Comparison of ENCODE assay signal across 13 cellular contexts in genomic region chr14:78403278-78403815, GRCh38.
DNase-seq lines count a peak whose midpoint lies in the region; ATAC-seq, FAIRE-seq and TF ChIP-seq lines count a peak whose summit lies in the region.
"Had no signal": no experiment of that assay in that cellular context is flagged by ENCODE, and none has a peak within 500 bp of the region (broad histone marks: within the 10 kb centered on the region; RNA-seq: fewer than 3 reads in every experiment).

No MANE protein-coding gene starts in this region.

- H3K4me1 Mint-ChIP-seq in stimulated activated memory B cell treated with anti-CD40 and anti-IgM and Interleukin-4, amounts not matched to agents 10 μg/mL and 1 μg/mL and 100 μg/mL, for 72 hours, result no peaks in the 10 kb centered on the region

- no peak overlapping the region for H3K4me3 ChIP-seq in astrocyte of the spinal cord (ENCODE audit: low read depth, low read length)
- H3K4me3 ChIP-seq: A549, psoas muscle, suprapubic skin had no signal

- no peak overlapping the region for H3K4me3 Mint-ChIP-seq in stimulated activated memory B cell treated with anti-CD40 and anti-IgM and Interleukin-4, amounts not matched to agents 10 μg/mL and 1 μg/mL and 100 μg/mL, for 72 hours

- H3K27ac Mint-ChIP-seq in stimulated activated memory B cell treated with anti-CD40 and anti-IgM and Interleukin-4, amounts not matched to agents 10 μg/mL and 1 μg/mL and 100 μg/mL, for 72 hours, result no peak overlapping the region

- FAIRE-seq in frontal cortex (lab: Jason Lieb, UNC), result no peak
- FAIRE-seq: A549, H54 had no signal

- ATAC-seq in HG03025 (IDR thresholded peaks at IDR 0.05; ENCODE audit: low FRiP score, unreplicated experiment), result peak; percentile 46
- ATAC-seq in stimulated activated memory B cell treated with anti-CD40 and anti-IgM and Interleukin-4, amounts not matched to agents 10 μg/mL and 1 μg/mL and 100 μg/mL, for 72 hours, result peak; percentile 20
- ATAC-seq in HG03135 (IDR thresholded peaks at IDR 0.05; ENCODE audit: unreplicated experiment), result no peak
- ATAC-seq: psoas muscle had no signal

- no peak for TF ChIP-seq CTCF in astrocyte of the spinal cord (IDR thresholded peaks at IDR 0.05; ENCODE audit: low read depth, low read length)

- DNase-seq in NCI-H82 (lab: John Stamatoyannopoulos, UW), result peak; percentile 34
- DNase-seq in NCI-H82 treated with DMSO at 0.1 percent for 48 hours (lab: John Stamatoyannopoulos, UW; ENCODE audit: unreplicated experiment), result no peak
- DNase-seq in astrocyte of the spinal cord (ENCODE audit: low read depth, low spot score), result peak; percentile 83
- no peak for DNase-seq in SK-N-DZ (ENCODE audit: low spot score)
- DNase-seq in frontal cortex (ENCODE audit: low spot score in 2 of 2), result no peak
- DNase-seq: foreskin melanocyte, psoas muscle had no signal

- H3K36me3 Mint-ChIP-seq in stimulated activated memory B cell treated with anti-CD40 and anti-IgM and Interleukin-4, amounts not matched to agents 10 μg/mL and 1 μg/mL and 100 μg/mL, for 72 hours, result no peaks in the 10 kb centered on the region

- H3K9me3 Mint-ChIP-seq in stimulated activated memory B cell treated with anti-CD40 and anti-IgM and Interleukin-4, amounts not matched to agents 10 μg/mL and 1 μg/mL and 100 μg/mL, for 72 hours, result no peaks in the 10 kb centered on the region

- in situ Hi-C loops in astrocyte of the spinal cord (cut with HindIII; ENCODE audit: low sequenced_read_pairs), result no loop called here

- H3K27me3 Mint-ChIP-seq in stimulated activated memory B cell treated with anti-CD40 and anti-IgM and Interleukin-4, amounts not matched to agents 10 μg/mL and 1 μg/mL and 100 μg/mL, for 72 hours, result peaks cover 32% of the 10 kb centered on the region

Comparison
In these comparisons a context has a peak if more than half of its experiments do, and no peak if none do; other contexts are left out.
1. DNase-seq: peak in NCI-H82 (single experiment) and astrocyte of the spinal cord (single experiment); none in NCI-H82 treated with DMSO at 0.1 percent for 48 hours (single experiment), SK-N-DZ (single experiment) and frontal cortex (0 of 2).